Comparison of ENCODE assay signal across 1 cellular context in the genomic region with DNA sequence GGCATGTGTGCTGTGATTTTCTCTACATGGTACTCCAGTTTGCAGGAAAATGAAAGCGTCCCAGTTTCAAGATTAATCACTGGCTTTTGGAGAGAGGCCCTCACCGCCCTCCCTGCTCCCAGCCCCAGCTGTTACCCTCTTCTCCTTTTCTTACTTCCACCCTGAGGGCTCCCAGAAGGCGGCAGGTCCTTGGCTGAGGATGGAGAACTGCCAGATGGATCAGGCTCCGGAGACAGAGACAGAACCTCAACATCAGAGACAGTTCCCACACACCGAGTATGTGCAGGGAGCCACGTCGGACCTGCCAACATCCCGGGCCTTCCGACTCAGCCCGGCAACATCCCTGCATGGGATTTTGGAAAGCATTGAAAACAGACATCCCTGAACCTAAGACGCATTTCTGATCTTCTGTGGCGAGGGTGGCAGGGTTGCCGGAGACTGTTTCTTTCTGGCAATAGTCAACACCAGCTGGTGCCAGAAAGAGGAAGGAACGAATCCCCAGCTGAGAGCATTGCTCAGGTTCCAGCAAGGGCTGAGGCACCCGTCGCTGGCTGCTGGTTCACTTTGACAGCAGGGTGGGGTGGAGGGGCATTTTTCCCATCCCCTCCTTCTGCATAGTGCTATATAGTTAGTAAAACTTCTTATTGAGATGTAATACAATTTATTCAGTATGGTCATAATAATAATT.
TF ChIP-seq lines count a peak whose summit lies in the region.

No MANE protein-coding gene starts in this region.

TF ChIP-seq in A549, 52 proteins besides CTCF, POLR2A, EP300 and RAD21 (continued from another document):
- TF ChIP-seq, protein P1, sequence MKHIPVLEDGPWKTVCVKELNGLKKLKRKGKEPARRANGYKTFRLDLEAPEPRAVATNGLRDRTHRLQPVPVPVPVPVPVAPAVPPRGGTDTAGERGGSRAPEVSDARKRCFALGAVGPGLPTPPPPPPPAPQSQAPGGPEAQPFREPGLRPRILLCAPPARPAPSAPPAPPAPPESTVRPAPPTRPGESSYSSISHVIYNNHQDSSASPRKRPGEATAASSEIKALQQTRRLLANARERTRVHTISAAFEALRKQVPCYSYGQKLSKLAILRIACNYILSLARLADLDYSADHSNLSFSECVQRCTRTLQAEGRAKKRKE (CRISPR knock-in tag; IDR thresholded peaks at IDR 0.05; ENCODE audit: low read depth): no peak
- no peak for TF ChIP-seq KDM1A (IDR thresholded peaks at IDR 0.05; ENCODE audit: low read depth)
- TF ChIP-seq, protein P2, sequence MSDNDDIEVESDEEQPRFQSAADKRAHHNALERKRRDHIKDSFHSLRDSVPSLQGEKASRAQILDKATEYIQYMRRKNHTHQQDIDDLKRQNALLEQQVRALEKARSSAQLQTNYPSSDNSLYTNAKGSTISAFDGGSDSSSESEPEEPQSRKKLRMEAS (IDR thresholded peaks at IDR 0.05): no peak
